Comparison of ENCODE assay signal across 1 cellular context in genomic region chr17:50274945-50275221, GRCh38.
TF ChIP-seq lines count a peak whose summit lies in the region.

No MANE protein-coding gene starts in this region.

TF ChIP-seq in HepG2, 621 proteins besides CTCF, POLR2A, EP300 and RAD21 (continued from another document):
- TF ChIP-seq ZHX2 (IDR thresholded peaks at IDR 0.05; ENCODE audit: low read depth) (no peak), ZHX2 (CRISPR knock-in tag; IDR thresholded peaks at IDR 0.05; ENCODE audit: borderline replicate concordance) (no peak), PAXIP1 (CRISPR knock-in tag; conservative IDR thresholded peaks at IDR 0.05) (no peak), SALL1 (CRISPR knock-in tag; IDR thresholded peaks at IDR 0.05) (no peak), ZBTB38 (CRISPR knock-in tag; IDR thresholded peaks at IDR 0.05) (no peak), KLF9 (CRISPR knock-in tag; IDR thresholded peaks at IDR 0.05; ENCODE audit: low read depth) (no peak), ZMYM4 (CRISPR knock-in tag; IDR thresholded peaks at IDR 0.05) (no peak), HOMEZ (CRISPR knock-in tag; IDR thresholded peaks at IDR 0.05; ENCODE audit: low read depth) (no peak), ZNF75D (CRISPR knock-in tag; IDR thresholded peaks at IDR 0.05; ENCODE audit: borderline replicate concordance) (no peak), ARID3A (IDR thresholded peaks at IDR 0.05; ENCODE audit: low read depth, low read length) (no peak), KDM1A (CRISPR knock-in tag; IDR thresholded peaks at IDR 0.05) (no peak)
